8 cellular contexts compared by ENCODE assay signal in the genomic region with DNA sequence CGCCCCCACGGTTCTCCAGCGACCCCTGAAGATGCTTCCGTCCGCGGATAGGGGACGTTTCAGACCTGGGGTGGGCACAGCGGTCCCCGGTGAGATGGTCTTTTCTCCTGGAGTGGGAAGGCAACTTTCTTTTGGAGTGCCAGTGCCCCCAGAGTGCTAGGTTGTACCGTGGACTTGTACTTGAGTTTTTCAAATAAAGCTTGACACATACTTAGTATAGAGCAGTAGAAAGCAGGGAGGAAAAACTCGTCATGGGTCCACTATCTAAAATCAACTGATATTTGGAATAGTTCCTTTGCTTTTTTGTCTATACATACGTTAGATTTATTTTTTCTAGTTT. TPM values are rescaled to one million over a fixed set of nuclear protein-coding genes. Genes with fewer than 3 reads are reported as not detected.
A peak's percentile ranks its signal among the peaks of the same experiment; 100 is the strongest.
DNase-seq lines count a peak whose midpoint lies in the region; ATAC-seq, FAIRE-seq and TF ChIP-seq lines count a peak whose summit lies in the region.

No MANE protein-coding gene starts in this region.

- DNase-seq in Calu3 (no peak), H9 (no peak), RPMI7951 (ENCODE audit: low read depth) (peak; percentile 4), foreskin keratinocyte (no peak), sigmoid colon (no peak), GM12891 (ENCODE audit: insufficient read length, low spot score) (no peak), RCC 7860 (ENCODE audit: low spot score) (no peak)
- no peak for DNase-seq in activated CD4-positive, alpha-beta T cell treated with anti-CD3 and anti-CD28 coated beads for 4 hours

- TF ChIP-seq CTCF in Calu3 (IDR thresholded peaks at IDR 0.05; ENCODE audit: unreplicated experiment) = no peak
- TF ChIP-seq CTCF in H9 (conservative IDR thresholded peaks at IDR 0.05) = no peak
- TF ChIP-seq CTCF in foreskin keratinocyte (conservative IDR thresholded peaks at IDR 0.05) = no peak
- TF ChIP-seq CTCF in sigmoid colon (IDR thresholded peaks at IDR 0.05) = no peak

- no peak overlapping the region for H4K8ac ChIP-seq in H9 (replicated peaks; ENCODE audit: insufficient read length, low read depth, low read length)

- no peak overlapping the region for H2AFZ ChIP-seq in H9 (ENCODE audit: low read length)

- no TSS peak for BruUV-seq in Calu3 (replicated peaks; lab: Mats Ljungman, UMichigan)

- H3K9me3 Mint-ChIP-seq in Calu3 (ENCODE audit: low read depth, unreplicated experiment) (no peaks in the 10 kb centered on the region), H9 (no peaks in the 10 kb centered on the region; a peak in 1 of 5 replicates)

- no peaks in the 10 kb centered on the region for H3K4me1 Mint-ChIP-seq in Calu3 (ENCODE audit: low read depth, unreplicated experiment)
- peaks cover 25 to 27% of the 10 kb centered on the region in 2 experiments for H3K4me1 Mint-ChIP-seq in H9

- H3K36me3 ChIP-seq in sigmoid colon = no peaks in the 10 kb centered on the region

- no peak overlapping the region for H3K4ac ChIP-seq in H9 (ENCODE audit: low read depth, low read length)

- FAIRE-seq in GM12891 (lab: Jason Lieb, UNC) = no peak
- no peak for FAIRE-seq in RCC 7860 (lab: Jason Lieb, UNC)

- no peaks in the 10 kb centered on the region for H3K79me1 ChIP-seq in H9 (ENCODE audit: insufficient read depth, low read depth, low read length, poor library complexity, severe bottlenecking)

- H2BK120ac ChIP-seq in H9 (ENCODE audit: low read depth, low read length, poor library complexity, severe bottlenecking) = no peak overlapping the region

- peaks cover 9% of the 10 kb centered on the region; the same call in 1 of the 2 replicates for H3K27me3 ChIP-seq in H9 (ENCODE audit: insufficient read depth, low read length)
- peaks cover 7% of the 10 kb centered on the region for H3K27me3 ChIP-seq in foreskin keratinocyte
- H3K27me3 ChIP-seq in sigmoid colon = no peaks in the 10 kb centered on the region

- no peak overlapping the region for H2AK5ac ChIP-seq in H9 (ENCODE audit: insufficient read length, low read length)

- CTCF ChIA-PET in Calu3 (lab: Charles Lee) = interaction anchor here (0.8 to 1.5 kb wide), 6 partner anchors 14 to 367 kb away, joined by 3 to 10 read pairs (median 4); no protein-coding TSS in a partner anchor

- peak; percentile 5 for ATAC-seq in foreskin keratinocyte

- no peak overlapping the region for H2BK15ac ChIP-seq in H9 (ENCODE audit: low read depth, low read length)

- no peak overlapping the region for H3K18ac ChIP-seq in H9 (ENCODE audit: insufficient read length, low read depth, low read length)

- H3K4me3 ChIP-seq in sigmoid colon = peak overlapping the region; percentile 39 to 67 (median 56)

- H3K9ac ChIP-seq in H9 (ENCODE audit: extremely low read depth, insufficient read length, low read length) = no peak overlapping the region

- no peak for TF ChIP-seq EP300 in sigmoid colon (IDR thresholded peaks at IDR 0.05)

- H2BK5ac ChIP-seq in H9 (ENCODE audit: insufficient read length, low read length) = no peak overlapping the region

- H3K36me3 Mint-ChIP-seq in Calu3 (ENCODE audit: insufficient read depth, unreplicated experiment) (peaks cover 10% of the 10 kb centered on the region), H9 (ENCODE audit: insufficient read depth in 1 of 3, low read depth in 3 of 3) (no peaks in the 10 kb centered on the region)

- no peak overlapping the region for H4K91ac ChIP-seq in H9 (ENCODE audit: insufficient read length, low read depth, low read length)

- H4K20me1 ChIP-seq in H9 (ENCODE audit: control insufficient read depth, insufficient read depth, insufficient read length) = no peaks in the 10 kb centered on the region

- H3K27ac ChIP-seq in H9 (ENCODE audit: insufficient read length, low read depth, low read length) = no peak overlapping the region
- no peak overlapping the region for H3K27ac ChIP-seq in foreskin keratinocyte
- H3K27ac ChIP-seq in sigmoid colon = peak overlapping the region; percentile 54 to 82 (median 78)

- peak overlapping the region; percentile 81 for H3K4me3 Mint-ChIP-seq in Calu3 (ENCODE audit: low read depth, unreplicated experiment)
- peak overlapping the region; percentile 59 to 78 for H3K4me3 Mint-ChIP-seq in H9

- no peak overlapping the region for H2BK12ac ChIP-seq in H9 (ENCODE audit: insufficient read length, low read depth, low read length)

- H2BK20ac ChIP-seq in H9 (ENCODE audit: low read depth, low read length, poor library complexity, severe bottlenecking) = no peak overlapping the region

- H3K79me2 ChIP-seq in H9 (ENCODE audit: insufficient read depth, low read length) = no peaks in the 10 kb centered on the region

- H3K14ac ChIP-seq in H9 (ENCODE audit: insufficient read depth, low read length) = no peak overlapping the region

- H3K56ac ChIP-seq in H9 (ENCODE audit: insufficient read length, low read depth, low read length) = no peak overlapping the region

- peaks cover 3% of the 10 kb centered on the region; the same call in 1 of the 2 replicates for H3K4me1 ChIP-seq in H9 (ENCODE audit: insufficient read depth, low read length)
- no peaks in the 10 kb centered on the region for H3K4me1 ChIP-seq in foreskin keratinocyte
- peaks cover 0 to 52% (median 25%) of the 10 kb centered on the region in 4 donors for H3K4me1 ChIP-seq in sigmoid colon

- no CpG with 5 or more reads among the region's 12 CpGs for WGBS in H9 (ENCODE audit: extremely low coverage, insufficient read length, low lambda C conversion rate)
- WGBS in sigmoid colon, 2 donors = 4% methylated on average over 12 of the region's 12 CpGs

- intact Hi-C loops in Calu3 (cut with micrococcal nuclease; ENCODE audit: unreplicated experiment) = loop anchor here (2.0 kb wide), 1 partner anchor 62 kb away; no protein-coding TSS in a partner anchor
- intact Hi-C loops in sigmoid colon (cut with DNase I) = loop anchor here (2.0 kb wide), 1 partner anchor 62 kb away; no protein-coding TSS in a partner anchor

- H4K5ac ChIP-seq in H9 (ENCODE audit: insufficient read length, low read depth, low read length) = no peak overlapping the region

- no peak overlapping the region for H3K23ac ChIP-seq in H9 (ENCODE audit: insufficient read length, low read depth, low read length)

- H3K9me3 ChIP-seq in H9 (ENCODE audit: control insufficient read depth, low read depth, low read length) = no peaks in the 10 kb centered on the region
- H3K9me3 ChIP-seq in sigmoid colon = no peaks in the 10 kb centered on the region

- H3K23me2 ChIP-seq in H9 (ENCODE audit: insufficient read length, low read depth, low read length, poor library complexity, severe bottlenecking) = peaks cover 7% of the 10 kb centered on the region

- TF ChIP-seq POLR2A in sigmoid colon (IDR thresholded peaks at IDR 0.05) (no peak), GM12891 (IDR thresholded peaks at IDR 0.05; ENCODE audit: low read depth, low read length) (no peak)

- peak overlapping the region; percentile 85 for H3K4me2 ChIP-seq in H9 (ENCODE audit: insufficient read depth, insufficient read length, low read length)

- H3T11ph ChIP-seq in H9 (ENCODE audit: low read length) = no peak overlapping the region

- H3K27ac Mint-ChIP-seq in Calu3 (ENCODE audit: unreplicated experiment) (no peak overlapping the region), H9 (no peak overlapping the region)

- H3K27me3 Mint-ChIP-seq in Calu3 (ENCODE audit: unreplicated experiment) (peaks cover 13% of the 10 kb centered on the region), H9 (ENCODE audit: low read depth) (peaks cover 71% of the 10 kb centered on the region)

TF ChIP-seq in GM12891, 5 proteins besides CTCF, POLR2A, EP300 and RAD21:
- TF ChIP-seq PAX5 (IDR thresholded peaks at IDR 0.05; ENCODE audit: insufficient read depth, low read length, severe bottlenecking) = no peak
- no peak for TF ChIP-seq SPI1 (IDR thresholded peaks at IDR 0.05; ENCODE audit: low read depth, low read length)
- no peak for TF ChIP-seq POLR2AphosphoS5 (IDR thresholded peaks at IDR 0.05; ENCODE audit: low read depth, low read length)
- no peak for TF ChIP-seq TAF1 (IDR thresholded peaks at IDR 0.05; ENCODE audit: low read depth, low read length)
- TF ChIP-seq POU2F2 (IDR thresholded peaks at IDR 0.05; ENCODE audit: low read depth, low read length) = no peak
TF ChIP-seq in GM12891: peak in this region for 0.

RNA-seq across cellular contexts. Expression of a gene that starts 28.4 kb away (rescaled TPM):
- total RNA-seq in Calu3 (2022) = 0.07 TPM in 1 of 2 replicates, not detected in the other
- total RNA-seq in H9 (2021) = 0.15 and 0.17 TPM in 2 replicates
- 0.20 and 0.36 TPM in 2 replicates for total RNA-seq in RPMI7951 (2014; rRNA removed; shearing (Covaris generic))
- total RNA-seq in foreskin keratinocyte = not detected in 2 replicates
- not detected in 2 replicates for polyA plus RNA-seq in foreskin keratinocyte
- 1 to 10 TPM; 4.9 to 7.8 (median 6.0) TPM for total RNA-seq in sigmoid colon
- under 1 TPM in 2 of 3 donors, not detected in 1; 0.23 to 0.64 TPM for polyA plus RNA-seq in sigmoid colon
- 0.86 TPM for polyA plus RNA-seq in GM12891 (2012; ENCODE audit: low read depth, missing spikeins)

Comparison
In these comparisons a context has a peak if more than half of its experiments do, and no peak if none do; other contexts are left out.
1. H3K27ac ChIP-seq: peak in sigmoid colon (4 of 4); none in H9 (single experiment) and foreskin keratinocyte (single experiment).